ENCODE assay signal across 32 cellular contexts in genomic region chr18:62967089-62967488, GRCh38.
"Had no signal": no experiment of that assay in that cellular context is flagged by ENCODE, and none has a peak within 500 bp of the region (broad histone marks: within the 10 kb centered on the region; RNA-seq: fewer than 3 reads in every experiment).

No MANE protein-coding gene starts in this region.

- H3K27me3 Mint-ChIP-seq: activated B cell treated with CpG ODN at 0.5 μM for 24 hours; activated CD8-positive, alpha-beta T cell treated with anti-CD3 and anti-CD28 coated beads for 36 hours; activated naive CD8-positive, alpha-beta T cell; activated T-helper 17 cell treated with anti-CD3 and anti-CD28 coated beads, Interleukin-2, amount 50 U/mL, for 72 hours; T-helper 17 cell had no signal

- H3K4me3 ChIP-seq: adrenal gland, body of pancreas, colonic mucosa, esophagus muscularis mucosa, gastroesophageal sphincter, heart right ventricle had no signal

- ATAC-seq: activated CD4-positive, CD25-positive, alpha-beta regulatory T cell treated with anti-CD3 and anti-CD28 coated beads, Interleukin-2, amount 50 U/mL, for 24 hours; activated CD8-positive, alpha-beta T cell treated with anti-CD3 and anti-CD28 coated beads for 36 hours; activated T-cell treated with anti-CD3 and anti-CD28 coated beads, Interleukin-2, amount 50 U/mL, for 4 hours; activated T-helper 17 cell treated with anti-CD3 and anti-CD28 coated beads, Interleukin-2, amount 50 U/mL, for 72 hours; body of pancreas; foreskin keratinocyte; gastroesophageal sphincter; heart right ventricle; T-helper 17 cell had no signal

- H3K4me1 Mint-ChIP-seq: activated B cell treated with CpG ODN at 0.5 μM for 24 hours; activated T-helper 17 cell treated with anti-CD3 and anti-CD28 coated beads, Interleukin-2, amount 50 U/mL, for 72 hours; T-helper 17 cell had no signal

- H3K27ac Mint-ChIP-seq: activated B cell treated with CpG ODN at 0.5 μM for 24 hours; activated CD8-positive, alpha-beta T cell treated with anti-CD3 and anti-CD28 coated beads for 36 hours; activated naive CD8-positive, alpha-beta T cell; activated T-helper 17 cell treated with anti-CD3 and anti-CD28 coated beads, Interleukin-2, amount 50 U/mL, for 72 hours; endodermal cell; T-helper 17 cell; T-helper 2 cell treated with Interferon-gamma antibody and Interleukin-4, amounts not matched to agents 5 μg/mL and 100 μg/mL, for 36 hours had no signal

- H3K9me3 Mint-ChIP-seq: activated B cell treated with CpG ODN at 0.5 μM for 24 hours; activated CD8-positive, alpha-beta T cell treated with anti-CD3 and anti-CD28 coated beads for 36 hours; activated T-cell treated with anti-CD3 and anti-CD28 coated beads, Interleukin-2, amount 50 U/mL, for 4 hours; activated T-helper 17 cell treated with anti-CD3 and anti-CD28 coated beads, Interleukin-2, amount 50 U/mL, for 72 hours; endodermal cell; T-helper 2 cell treated with Interferon-gamma antibody and Interleukin-4, amounts not matched to agents 5 μg/mL and 100 μg/mL, for 36 hours had no signal

- H3K27me3 ChIP-seq: adrenal gland, body of pancreas, colonic mucosa, esophagus muscularis mucosa, foreskin keratinocyte, gastroesophageal sphincter, heart right ventricle had no signal

- H3K36me3 ChIP-seq: colonic mucosa had no signal

- H3K9me3 ChIP-seq: adrenal gland, body of pancreas, colonic mucosa, esophagus muscularis mucosa, gastroesophageal sphincter, heart right ventricle had no signal

- H3K27ac ChIP-seq: adrenal gland, body of pancreas, colonic mucosa, esophagus muscularis mucosa, foreskin keratinocyte, gastroesophageal sphincter, heart right ventricle, WERI-Rb-1 had no signal

- H3K4me3 Mint-ChIP-seq: activated B cell treated with CpG ODN at 0.5 μM for 24 hours; activated CD8-positive, alpha-beta T cell treated with anti-CD3 and anti-CD28 coated beads for 36 hours; activated naive CD8-positive, alpha-beta T cell; activated T-cell treated with anti-CD3 and anti-CD28 coated beads, Interleukin-2, amount 50 U/mL, for 4 hours; activated T-helper 17 cell treated with anti-CD3 and anti-CD28 coated beads, Interleukin-2, amount 50 U/mL, for 72 hours; endodermal cell; T-helper 17 cell; T-helper 2 cell treated with Interferon-gamma antibody and Interleukin-4, amounts not matched to agents 5 μg/mL and 100 μg/mL, for 36 hours had no signal

- DNase-seq: activated B cell treated with CpG ODN at 0.5 μM for 24 hours; activated CD4-positive, alpha-beta T cell treated with anti-CD3 and anti-CD28 coated beads for 48 hours; activated CD4-positive, alpha-beta T cell treated with anti-CD3 and anti-CD28 coated beads, Interleukin-2, amount 50 U/mL, for 1 hour; activated CD4-positive, alpha-beta T cell treated with anti-CD3 and anti-CD28 coated beads, Interleukin-2, amount 50 U/mL, for 48 hours; activated CD8-positive, alpha-beta memory T cell treated with anti-CD3 and anti-CD28 coated beads for 24 hours; activated CD8-positive, alpha-beta T cell treated with anti-CD3 and anti-CD28 coated beads for 36 hours; activated effector memory CD4-positive, alpha-beta T cell treated with Interleukin-2 at 50 U/mL for 16 hours; activated gamma-delta T cell treated with Interleukin-2 at 50 U/mL for 16 hours; activated naive CD4-positive, alpha-beta T cell treated with anti-CD3 and anti-CD28 coated beads, Interleukin-2, amount 50 U/mL, for 16 hours; activated naive CD4-positive, alpha-beta T cell treated with Interleukin-2 at 50 U/mL for 16 hours; activated T-cell treated with anti-CD3 and anti-CD28 coated beads, Interleukin-2, amount 50 U/mL, for 4 hours; adrenal gland; amygdala; aorta; body of pancreas; caudate nucleus; colonic mucosa; effector memory CD4-positive, alpha-beta T cell; endodermal cell; erythroblast; foreskin keratinocyte; heart right ventricle; T-helper 1 cell; T-helper 17 cell; T1000; WERI-Rb-1 had no signal

- H3K4me1 ChIP-seq: adrenal gland, colonic mucosa, esophagus muscularis mucosa, foreskin keratinocyte, gastroesophageal sphincter, heart right ventricle had no signal
